In the genomic region with DNA sequence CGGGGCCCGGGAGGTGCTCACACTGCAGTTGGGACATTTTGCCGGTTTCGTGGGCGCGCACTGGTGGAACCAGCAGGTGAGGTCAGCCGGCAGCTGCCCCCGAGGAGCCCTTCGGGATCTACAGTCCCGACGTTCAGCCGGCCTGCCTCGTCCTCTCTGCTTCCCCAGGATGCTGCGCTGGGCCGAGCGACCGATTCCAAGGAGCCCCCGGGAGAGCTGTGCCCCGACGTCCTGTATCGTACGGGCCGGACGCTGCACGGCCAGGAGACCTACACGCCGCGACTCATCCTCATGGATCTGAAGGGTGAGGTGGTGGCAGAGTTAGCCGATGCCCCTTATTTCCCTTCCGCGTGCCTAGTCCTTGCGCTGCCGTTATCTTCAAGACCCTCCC, we compare ENCODE assay signal across 8 cellular contexts. TPM values are rescaled to one million over a fixed set of nuclear protein-coding genes. Genes with fewer than 3 reads are reported as not detected.
DNase-seq lines count a peak whose midpoint lies in the region; ATAC-seq and TF ChIP-seq lines count a peak whose summit lies in the region.
"Not testable (repeated sequence)": the region's sequence is repeated elsewhere in the genome, so short reads cannot be mapped to it uniquely, and the experiment has no call there.

No MANE protein-coding gene starts in this region.

- not testable (repeated sequence) for H3K4me3 ChIP-seq in CD8-positive, alpha-beta T cell (ENCODE audit: low read depth, low read length)
- H3K4me3 ChIP-seq in IMR-90 (ENCODE audit: insufficient read depth, low read depth, low read length): peak overlapping the region; percentile 68
- peak overlapping the region; percentile 72 for H3K4me3 ChIP-seq in choroid plexus epithelial cell (ENCODE audit: low read depth, low read length)
- peak overlapping the region; percentile 45; the same call in 1 of the 2 replicates for H3K4me3 ChIP-seq in iPS DF 6.9 (ENCODE audit: low read length)
- H3K4me3 ChIP-seq in neural progenitor cell: peak overlapping the region; percentile 65
- H3K4me3 ChIP-seq in testis: peak overlapping the region; percentile 50 to 68

- H3K27me3 Mint-ChIP-seq in CD8-positive, alpha-beta T cell (ENCODE audit: low read depth); activated CD4-positive, alpha-beta T cell treated with anti-CD3 and anti-CD28 coated beads, Interleukin-2, amount 10 ng/mL, durations not matched to agents 24 days and 14 days; neural progenitor cell (ENCODE audit: insufficient read depth, low read depth): not testable (repeated sequence)

- BruUV-seq in IMR-90 (replicated peaks; lab: Mats Ljungman, UMichigan): not testable (repeated sequence)

- H2AFZ ChIP-seq in IMR-90 (replicated peaks; ENCODE audit: low read length, poor library complexity); neural progenitor cell (replicated peaks): not testable (repeated sequence)

- TF ChIP-seq POLR2A in IMR-90 (IDR thresholded peaks at IDR 0.05; ENCODE audit: low read depth, low read length); testis (IDR thresholded peaks at IDR 0.05): not testable (repeated sequence)

- not testable (repeated sequence) for H3K27ac Mint-ChIP-seq in CD8-positive, alpha-beta T cell; activated CD4-positive, alpha-beta T cell treated with anti-CD3 and anti-CD28 coated beads, Interleukin-2, amount 10 ng/mL, durations not matched to agents 24 days and 14 days; neural progenitor cell

- not testable (repeated sequence) for H3F3A ChIP-seq in neural progenitor cell (ENCODE audit: low read depth)

- TF ChIP-seq RAD21 in IMR-90 (IDR thresholded peaks at IDR 0.05; ENCODE audit: low read length): not testable (repeated sequence)

- H3K56ac ChIP-seq in IMR-90 (ENCODE audit: extremely low read depth, insufficient read depth, low read length): not testable (repeated sequence)

- H3K9me3 ChIP-seq in CD8-positive, alpha-beta T cell (ENCODE audit: low read length); IMR-90 (ENCODE audit: control insufficient read depth, insufficient read depth, low read length); iPS DF 6.9 (ENCODE audit: control insufficient read depth, insufficient read depth, low read length); neural progenitor cell (ENCODE audit: low read depth); testis: not testable (repeated sequence)

- H4K5ac ChIP-seq in IMR-90 (ENCODE audit: low read depth, low read length): not testable (repeated sequence)

- peak; percentile 7 for ATAC-seq in CD8-positive, alpha-beta T cell
- ATAC-seq in GM21786 (IDR thresholded peaks at IDR 0.05; ENCODE audit: unreplicated experiment) (peak; percentile 23), IMR-90 (ENCODE audit: low read depth) (peak; percentile 48)

- not testable (repeated sequence) for H3K4me1 Mint-ChIP-seq in CD8-positive, alpha-beta T cell (ENCODE audit: low read depth); activated CD4-positive, alpha-beta T cell treated with anti-CD3 and anti-CD28 coated beads, Interleukin-2, amount 10 ng/mL, durations not matched to agents 24 days and 14 days; neural progenitor cell

- no CpG with 5 or more reads among the region's 33 CpGs for WGBS in IMR-90 (ENCODE audit: extremely low coverage in 2 of 2, insufficient read length in 1 of 2), 2 experiments
- WGBS in iPS DF 6.9 (ENCODE audit: insufficient coverage, insufficient read length): no CpG with 5 or more reads among the region's 33 CpGs
- 0% methylated on average over 2 of the region's 33 CpGs; no CpG with 5 or more reads in 1 of the 2 donors for WGBS in testis, 2 donors

- H3K4me1 ChIP-seq in CD8-positive, alpha-beta T cell (ENCODE audit: insufficient read depth, low read length); IMR-90 (ENCODE audit: control insufficient read depth, insufficient read depth, low read length); iPS DF 6.9 (ENCODE audit: control insufficient read depth, insufficient read depth, low read length); neural progenitor cell; testis: not testable (repeated sequence)

- not testable (repeated sequence) for TF ChIP-seq CTCF in CD8-positive, alpha-beta T cell (IDR thresholded peaks at IDR 0.05); IMR-90 (conservative IDR thresholded peaks at IDR 0.05; ENCODE audit: low read depth, low read length); choroid plexus epithelial cell (conservative IDR thresholded peaks at IDR 0.05; ENCODE audit: low read depth, low read length); neural progenitor cell (IDR thresholded peaks at IDR 0.05); testis (IDR thresholded peaks at IDR 0.05)

- H2BK20ac ChIP-seq in IMR-90 (ENCODE audit: low read depth, low read length): not testable (repeated sequence)

- H3K18ac ChIP-seq in IMR-90 (ENCODE audit: low read depth, low read length): not testable (repeated sequence)

- H3K4me3 Mint-ChIP-seq in CD8-positive, alpha-beta T cell: peak overlapping the region; percentile 89
- H3K4me3 Mint-ChIP-seq in activated CD4-positive, alpha-beta T cell treated with anti-CD3 and anti-CD28 coated beads, Interleukin-2, amount 10 ng/mL, durations not matched to agents 24 days and 14 days: peak overlapping the region; percentile 97
- H3K4me3 Mint-ChIP-seq in neural progenitor cell: peak overlapping the region; percentile 95

- in situ Hi-C loops in IMR-90 (cut with MboI; ENCODE audit: low sequenced_read_pairs): not testable (repeated sequence)

- not testable (repeated sequence) for H4K20me1 ChIP-seq in IMR-90 (ENCODE audit: insufficient read depth, low read length); neural progenitor cell (ENCODE audit: low read depth)

- H3K23ac ChIP-seq in IMR-90 (ENCODE audit: low read depth, low read length): not testable (repeated sequence)

- dilution Hi-C loops in IMR-90 (cut with HindIII; ENCODE audit: low sequenced_read_pairs, unreplicated experiment): not testable (repeated sequence)

- peak overlapping the region; percentile 63; the same call in 1 of the 2 replicates for H3K9ac ChIP-seq in IMR-90 (ENCODE audit: low read depth, low read length)
- H3K9ac ChIP-seq in neural progenitor cell: not testable (repeated sequence)

- not testable (repeated sequence) for H3K14ac ChIP-seq in IMR-90 (replicated peaks; ENCODE audit: low read depth, low read length)

- H2BK5ac ChIP-seq in IMR-90 (ENCODE audit: low read depth, low read length, poor library complexity, severe bottlenecking): not testable (repeated sequence)

- intact Hi-C loops in CD8-positive, alpha-beta T cell (cut with DNase I, micrococcal nuclease): loop anchor here in 1 of 2 experiments (2.0 kb wide), 1 partner anchor 47 kb away; the partner anchor contains the start of gene ASH1L
- intact Hi-C loops in IMR-90 (cut with micrococcal nuclease); testis (cut with DNase I; ENCODE audit: low total_unique reads): not testable (repeated sequence)
- intact Hi-C loops in activated CD4-positive, alpha-beta T cell treated with anti-CD3 and anti-CD28 coated beads, Interleukin-2, amount 10 ng/mL, durations not matched to agents 24 days and 14 days (cut with micrococcal nuclease): loop anchor here (1.0 kb wide), 1 partner anchor 286 kb away; no protein-coding TSS in a partner anchor

- H4K91ac ChIP-seq in IMR-90 (ENCODE audit: insufficient read depth, low read depth, low read length): not testable (repeated sequence)

- not testable (repeated sequence) for H3K27me3 ChIP-seq in CD8-positive, alpha-beta T cell (ENCODE audit: insufficient read depth, low read length); IMR-90 (ENCODE audit: control insufficient read depth, insufficient read depth, low read length); iPS DF 6.9 (ENCODE audit: control insufficient read depth, insufficient read depth, low read length); neural progenitor cell; testis

- H3K4me2 ChIP-seq in IMR-90 (ENCODE audit: low read depth, low read length): peak overlapping the region; percentile 85
- peak overlapping the region; percentile 70 for H3K4me2 ChIP-seq in neural progenitor cell

- not testable (repeated sequence) for H2AK9ac ChIP-seq in IMR-90 (replicated peaks; ENCODE audit: low read depth, low read length, poor library complexity)

- POLR2A ChIA-PET in CD8-positive, alpha-beta T cell (lab: Charles Lee); IMR-90 (lab: Charles Lee; ENCODE audit: unreplicated experiment): not testable (repeated sequence)

- H3K27ac ChIP-seq in CD8-positive, alpha-beta T cell (ENCODE audit: low read depth, low read length); IMR-90 (ENCODE audit: insufficient read depth, low read length); iPS DF 6.9 (ENCODE audit: low read length); neural progenitor cell; testis: not testable (repeated sequence)

- not testable (repeated sequence) for H2BK120ac ChIP-seq in IMR-90 (ENCODE audit: low read depth, low read length)

- not testable (repeated sequence) for H3K79me2 ChIP-seq in neural progenitor cell (ENCODE audit: low read depth)

- not testable (repeated sequence) for H3K9me1 ChIP-seq in IMR-90 (ENCODE audit: insufficient read depth, low read length)

- H3K9me3 Mint-ChIP-seq in CD8-positive, alpha-beta T cell; activated CD4-positive, alpha-beta T cell treated with anti-CD3 and anti-CD28 coated beads, Interleukin-2, amount 10 ng/mL, durations not matched to agents 24 days and 14 days; neural progenitor cell: not testable (repeated sequence)

- CTCF ChIA-PET in CD8-positive, alpha-beta T cell (lab: Charles Lee): interaction anchor here (1.0 kb wide), 1 partner anchor 360 kb away, joined by 3 read pairs; no protein-coding TSS in a partner anchor
- CTCF ChIA-PET in IMR-90 (lab: Yijun Ruan, JAX): not testable (repeated sequence)

- not testable (repeated sequence) for H4K8ac ChIP-seq in IMR-90 (ENCODE audit: low read depth in 2 of 2, low read length in 2 of 2)

- DNase-seq in CD8-positive, alpha-beta T cell; IMR-90; activated CD4-positive, alpha-beta T cell treated with anti-CD3 and anti-CD28 coated beads, Interleukin-2, amount 10 ng/mL, durations not matched to agents 24 days and 14 days; choroid plexus epithelial cell (ENCODE audit: low read depth); iPS DF 6.9 (ENCODE audit: low read depth, low spot score); neural progenitor cell (ENCODE audit: low spot score); testis: not testable (repeated sequence)

- not testable (repeated sequence) for H2BK15ac ChIP-seq in IMR-90 (ENCODE audit: low read depth, low read length)

- not testable (repeated sequence) for H2AK5ac ChIP-seq in IMR-90 (ENCODE audit: low read depth, low read length)

- peaks cover 24% of the 10 kb centered on the region for H3K36me3 Mint-ChIP-seq in CD8-positive, alpha-beta T cell
- peaks cover 18% of the 10 kb centered on the region for H3K36me3 Mint-ChIP-seq in activated CD4-positive, alpha-beta T cell treated with anti-CD3 and anti-CD28 coated beads, Interleukin-2, amount 10 ng/mL, durations not matched to agents 24 days and 14 days (ENCODE audit: low read depth)
- H3K36me3 Mint-ChIP-seq in neural progenitor cell: not testable (repeated sequence)

- H3K4ac ChIP-seq in IMR-90 (ENCODE audit: low read depth, low read length): not testable (repeated sequence)

- not testable (repeated sequence) for H3K79me1 ChIP-seq in IMR-90 (ENCODE audit: low read depth in 1 of 2, low read length in 2 of 2)

- H3K36me3 ChIP-seq in CD8-positive, alpha-beta T cell (ENCODE audit: insufficient read depth, low read length); iPS DF 6.9 (ENCODE audit: control insufficient read depth, insufficient read depth, low read length); neural progenitor cell; testis (ENCODE audit: low read depth, missing control alignments): not testable (repeated sequence)
- peaks cover 11% of the 10 kb centered on the region; the same call in 1 of the 2 replicates for H3K36me3 ChIP-seq in IMR-90 (ENCODE audit: control insufficient read depth, insufficient read depth, low read length)

RNA-seq across cellular contexts. Expression of gene MSTO1, which starts 0.2 kb away (rescaled TPM):
- total RNA-seq in CD8-positive, alpha-beta T cell: 10 to 100 TPM; 66.4 to 70.2 TPM
- total RNA-seq in IMR-90 (2012; rRNA removed) (19.2 and 21.7 TPM in 2 replicates), neural progenitor cell (ENCODE audit: low replicate concordance) (36.6 and 45.9 TPM in 2 replicates), testis (10 to 100 TPM; 50.0 to 62.4 TPM)
- polyA plus RNA-seq in IMR-90 (2012; rRNA removed) (34.1 and 38.3 TPM in 2 replicates), testis (ENCODE audit: insufficient read depth, low read depth, low replicate concordance) (140 TPM)
- polyA plus RNA-seq in IMR-90 (2012; cell fraction: cytosol; rRNA removed): 9.4 and 17.6 TPM in 2 replicates
- polyA plus RNA-seq in IMR-90 (2012; cell fraction: nucleus; rRNA removed; ENCODE audit: low replicate concordance): 94.9 and 166 TPM in 2 replicates
- total RNA-seq in activated CD4-positive, alpha-beta T cell treated with anti-CD3 and anti-CD28 coated beads, Interleukin-2, amount 10 ng/mL, durations not matched to agents 24 days and 14 days: 103 and 104 TPM in 2 replicates

RNA-seq across cellular contexts. Expression of gene ASH1L, which starts 47.6 kb away (rescaled TPM):
- 10 to 100 TPM; 54.6 to 58.9 TPM for total RNA-seq in CD8-positive, alpha-beta T cell
- 18.5 and 23.9 TPM in 2 replicates for total RNA-seq in IMR-90 (2012; rRNA removed)
- polyA plus RNA-seq in IMR-90 (2012; rRNA removed): 13.7 and 14.3 TPM in 2 replicates
- 4.0 and 6.5 TPM in 2 replicates for polyA plus RNA-seq in IMR-90 (2012; cell fraction: cytosol; rRNA removed)
- 14.2 and 36.7 TPM in 2 replicates for polyA plus RNA-seq in IMR-90 (2012; cell fraction: nucleus; rRNA removed; ENCODE audit: low replicate concordance)
- total RNA-seq in activated CD4-positive, alpha-beta T cell treated with anti-CD3 and anti-CD28 coated beads, Interleukin-2, amount 10 ng/mL, durations not matched to agents 24 days and 14 days: 38.9 and 44.7 TPM in 2 replicates
- total RNA-seq in neural progenitor cell (ENCODE audit: low replicate concordance): 27.4 and 42.1 TPM in 2 replicates
- 10 to 100 TPM; 87.6 to 93.0 TPM for total RNA-seq in testis
- 20.6 TPM for polyA plus RNA-seq in testis (ENCODE audit: insufficient read depth, low read depth, low replicate concordance)
